1 cellular context compared by ENCODE assay signal in genomic region chr2:240371461-240372000, GRCh38.
TF ChIP-seq lines count a peak whose summit lies in the region.

No MANE protein-coding gene starts in this region.

TF ChIP-seq in IMR-90, 13 proteins besides CTCF, POLR2A, EP300 and RAD21 (continued from another document):
- TF ChIP-seq USF2 (IDR thresholded peaks at IDR 0.05; ENCODE audit: low read depth, low read length) (no peak), MAFK (IDR thresholded peaks at IDR 0.05; ENCODE audit: low read depth, low read length) (no peak), CHD1 (IDR thresholded peaks at IDR 0.05; ENCODE audit: low read depth, low read length) (no peak), MAZ (IDR thresholded peaks at IDR 0.05; ENCODE audit: borderline replicate concordance, low read depth, low read length) (no peak), SMC3 (IDR thresholded peaks at IDR 0.05; ENCODE audit: low read depth, low read length) (no peak), ELK1 (IDR thresholded peaks at IDR 0.05; ENCODE audit: borderline replicate concordance, low read depth, low read length) (no peak), FOS (IDR thresholded peaks at IDR 0.05; ENCODE audit: low read depth, low read length) (no peak), MXI1 (IDR thresholded peaks at IDR 0.05; ENCODE audit: borderline replicate concordance, low read depth, low read length) (no peak), BHLHE40 (IDR thresholded peaks at IDR 0.05; ENCODE audit: low read depth, low read length) (no peak)
